ENCODE assay signal across 8 cellular contexts in the genomic region with DNA sequence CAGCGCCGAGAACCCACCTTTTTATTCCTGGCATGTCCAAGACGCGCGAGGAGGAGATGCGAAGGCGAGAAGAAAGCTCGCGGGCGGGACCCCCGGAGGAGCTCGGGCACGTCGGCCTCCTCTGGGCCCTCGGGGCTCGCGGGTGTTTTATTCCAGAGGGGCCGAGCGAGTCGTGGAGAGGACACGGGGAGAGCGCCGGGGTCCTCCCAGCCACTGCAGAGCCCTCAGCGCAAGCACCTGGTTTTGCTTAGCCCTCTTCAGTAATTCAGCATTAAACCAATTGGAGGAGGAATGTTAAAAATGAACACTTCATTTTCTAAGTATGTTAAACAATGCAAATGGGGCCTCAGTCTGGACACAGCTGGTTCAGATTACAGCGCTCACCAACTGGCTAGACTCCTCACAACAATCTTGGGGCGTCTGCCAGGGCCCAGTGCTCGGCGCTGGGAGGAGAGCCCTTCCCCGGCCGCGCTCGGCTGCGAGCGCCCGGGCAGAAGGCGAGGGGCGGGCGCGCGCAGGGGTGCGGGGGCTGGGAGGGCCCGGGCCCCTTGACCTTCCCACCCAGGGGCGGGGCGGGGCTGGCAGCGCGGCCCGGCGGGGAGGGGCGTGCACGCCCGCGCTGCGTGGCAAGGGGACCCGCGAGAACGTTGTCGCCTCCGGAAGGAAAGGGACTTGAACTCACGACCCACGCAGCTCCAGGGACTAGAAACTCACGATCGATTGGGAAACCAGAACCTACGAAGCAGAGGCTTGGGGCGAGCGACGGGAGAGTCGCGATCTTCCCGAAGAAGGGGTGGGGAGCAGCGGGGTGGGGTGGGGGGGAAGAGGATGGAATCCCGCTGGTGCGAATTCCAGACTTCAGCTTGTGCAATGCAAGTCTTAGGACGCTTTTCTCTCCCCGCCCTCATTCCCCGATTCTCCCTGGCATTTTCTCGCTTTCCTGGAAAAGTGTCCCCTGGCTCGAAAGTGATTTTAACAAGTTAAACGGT. TPM values are rescaled to one million over a fixed set of nuclear protein-coding genes. Genes with fewer than 3 reads are reported as not detected.
DNase-seq lines count a peak whose midpoint lies in the region; ATAC-seq and TF ChIP-seq lines count a peak whose summit lies in the region.

A gene with protein sequence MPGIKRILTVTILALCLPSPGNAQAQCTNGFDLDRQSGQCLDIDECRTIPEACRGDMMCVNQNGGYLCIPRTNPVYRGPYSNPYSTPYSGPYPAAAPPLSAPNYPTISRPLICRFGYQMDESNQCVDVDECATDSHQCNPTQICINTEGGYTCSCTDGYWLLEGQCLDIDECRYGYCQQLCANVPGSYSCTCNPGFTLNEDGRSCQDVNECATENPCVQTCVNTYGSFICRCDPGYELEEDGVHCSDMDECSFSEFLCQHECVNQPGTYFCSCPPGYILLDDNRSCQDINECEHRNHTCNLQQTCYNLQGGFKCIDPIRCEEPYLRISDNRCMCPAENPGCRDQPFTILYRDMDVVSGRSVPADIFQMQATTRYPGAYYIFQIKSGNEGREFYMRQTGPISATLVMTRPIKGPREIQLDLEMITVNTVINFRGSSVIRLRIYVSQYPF (minus strand): TSS at position 499 of the 989 bp plus-strand sequence. CDS start 465 bp downstream, at position 34.

- H3K27me3 ChIP-seq in lung (ENCODE audit: control insufficient read depth, insufficient read depth) = no peaks in the 10 kb centered on the region

- H3K36me3 Mint-ChIP-seq in effector memory CD8-positive, alpha-beta T cell (ENCODE audit: insufficient read depth) = no peaks in the 10 kb centered on the region

- no peak for TF ChIP-seq CTCF in lung (IDR thresholded peaks at IDR 0.05; ENCODE audit: control extremely low read depth, extremely low read depth)

- H3K27me3 Mint-ChIP-seq in effector memory CD8-positive, alpha-beta T cell = peaks cover 21 to 38% of the 10 kb centered on the region in 2 donors

- DNase-seq in NCI-H2107 treated with DMSO at 0.1 percent for 48 hours (lab: John Stamatoyannopoulos, UW; ENCODE audit: unreplicated experiment) (peak; percentile 2), NCI-H2107 (lab: John Stamatoyannopoulos, UW) (no peak), lung (ENCODE audit: low spot score) (peak; percentile 81)
- peak; percentile 39 to 51 for DNase-seq in activated CD4-positive, alpha-beta T cell treated with anti-CD3 and anti-CD28 coated beads, Interleukin-2, amount 50 U/mL, for 48 hours
- DNase-seq in effector memory CD8-positive, alpha-beta T cell = peak; percentile 4 to 9 (median 6)
- DNase-seq in stimulated activated CD8-positive, alpha-beta memory T cell treated with anti-CD3 and anti-CD28 coated beads, Interleukin-12 subunit alpha, Interleukin-12 subunit beta, amount 100 ng/mL, for 24 hours (ENCODE audit: extremely low read depth) = peak; percentile 5

- 4 to 5% methylated on average over 74 to 78 of the region's 78 CpGs for WGBS in lung, 2 donors

- H3K4me3 Mint-ChIP-seq in effector memory CD8-positive, alpha-beta T cell = peak within 1 kb of the TSS; percentile 82 to 84

- no peaks in the 10 kb centered on the region for H3K9me3 ChIP-seq in lung (ENCODE audit: control insufficient read depth in 2 of 2, insufficient read depth in 1 of 2, low read length in 1 of 2)

- peaks cover 0 to 2% of the 10 kb centered on the region in 2 donors for H3K4me1 ChIP-seq in lung (ENCODE audit: control insufficient read depth in 2 of 2, insufficient read depth in 2 of 2, low read length in 2 of 2)

- H3K4me1 Mint-ChIP-seq in effector memory CD8-positive, alpha-beta T cell (ENCODE audit: low read depth in 2 of 2) = peaks cover 4 to 13% of the 10 kb centered on the region in 2 donors

- peak within 1 kb of the TSS; percentile 21 for H3K4me3 ChIP-seq in lung

- H3K36me3 ChIP-seq in lung (ENCODE audit: control insufficient read depth in 2 of 2, insufficient read depth in 2 of 2, low read length in 2 of 2) = no peaks in the 10 kb centered on the region

- no peaks in the 10 kb centered on the region for H3K9me3 Mint-ChIP-seq in effector memory CD8-positive, alpha-beta T cell

- H3K27ac Mint-ChIP-seq in effector memory CD8-positive, alpha-beta T cell = peak within 1 kb of the TSS; percentile 60 to 72

- ATAC-seq in effector memory CD8-positive, alpha-beta T cell (replicated peaks) = peak; percentile 75
- peak; percentile 84 for ATAC-seq in lung (ENCODE audit: insufficient read depth, low FRiP score)
- no peak for ATAC-seq in GM18907 (IDR thresholded peaks at IDR 0.05; ENCODE audit: unreplicated experiment)
- ATAC-seq in GM19395 (IDR thresholded peaks at IDR 0.05; ENCODE audit: unreplicated experiment) = no peak

- H3K27ac ChIP-seq in lung (ENCODE audit: low read depth in 1 of 2, low read length in 1 of 2) = peak within 1 kb of the TSS in 1 of 2 donors; percentile 59

RNA-seq across cellular contexts. Expression of the gene that starts here (rescaled TPM):
- 10 to 100 TPM; 79.4 to 83.0 TPM for total RNA-seq in lung
- polyA plus RNA-seq in lung = 10 to 100 TPM; 43.1 to 64.7 TPM

Comparison
In these comparisons a context has a peak if more than half of its experiments do, and no peak if none do; other contexts are left out.
1. ATAC-seq: peak in effector memory CD8-positive, alpha-beta T cell (single experiment) and lung (single experiment); none in GM18907 (single experiment) and GM19395 (single experiment).